9 cellular contexts compared by ENCODE assay signal in the genomic region with DNA sequence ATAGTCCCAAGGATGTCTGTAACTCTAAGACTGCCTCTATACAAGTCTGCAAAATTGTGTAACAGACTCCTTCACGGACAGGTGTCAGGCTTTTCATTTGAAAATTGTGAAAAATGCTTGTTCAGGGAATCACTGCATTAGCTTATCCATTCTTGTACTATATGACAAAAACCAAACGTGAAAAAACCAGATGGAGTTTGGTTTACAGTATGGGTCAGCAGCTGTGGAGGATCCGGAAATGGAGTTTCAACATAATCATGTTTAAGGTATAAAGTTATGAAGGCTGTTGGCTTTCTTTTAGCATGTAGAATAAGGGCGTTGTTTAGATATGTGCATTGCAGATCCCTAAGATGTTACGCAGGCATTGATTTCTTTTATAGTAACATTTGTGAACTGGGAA.
"Had no signal": no experiment of that assay in that cellular context is flagged by ENCODE, and none has a peak within 500 bp of the region (broad histone marks: within the 10 kb centered on the region; RNA-seq: fewer than 3 reads in every experiment).

No MANE protein-coding gene starts in this region.

- DNase-seq: H7, KBM-7 had no signal

- H2AFZ ChIP-seq: GM23338 had no signal

- FAIRE-seq: H1, HepG2 had no signal

- H3K4me3 Mint-ChIP-seq: GM23338 had no signal

- H3K27ac Mint-ChIP-seq: GM23338 had no signal

- H3K9me3 ChIP-seq: HAP-1 had no signal

- H3K27ac ChIP-seq: HL-60, KMS-11 had no signal

- ATAC-seq: GM23338, HCT116, HepG2 had no signal

- H3K9ac ChIP-seq: KMS-11 had no signal

- H3K4me1 ChIP-seq: HAP-1 had no signal

- H3K4me3 ChIP-seq: GM23338, HAP-1 had no signal

- H3K9me3 Mint-ChIP-seq: GM23338 had no signal

- H3K4me2 ChIP-seq: GM23338, KMS-11 had no signal

- H3K36me3 ChIP-seq: HAP-1 had no signal
